ENCODE assay signal across 19 cellular contexts in the genomic region with DNA sequence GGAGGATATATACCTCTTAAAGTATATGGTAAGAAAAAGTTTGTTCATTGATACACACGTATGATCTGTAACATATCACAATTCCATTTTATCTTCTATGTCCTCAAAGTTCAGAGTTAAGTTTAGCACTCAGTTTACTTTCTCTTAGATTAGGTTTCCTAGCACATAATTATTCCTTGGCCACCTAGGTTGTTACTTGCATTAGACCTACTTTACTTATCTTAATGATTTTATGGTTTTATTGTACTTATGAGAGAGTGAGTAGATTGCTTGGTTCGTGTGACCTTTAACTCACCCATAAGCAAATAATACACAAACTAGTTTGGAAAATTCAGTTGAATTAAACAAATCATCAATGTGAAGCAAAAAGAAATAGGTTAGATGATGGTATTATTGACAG. TPM values are rescaled to one million over a fixed set of nuclear protein-coding genes. Genes with fewer than 3 reads are reported as not detected.
DNase-seq lines count a peak whose midpoint lies in the region; ATAC-seq and TF ChIP-seq lines count a peak whose summit lies in the region.
"Had no signal": no experiment of that assay in that cellular context is flagged by ENCODE, and none has a peak within 500 bp of the region (broad histone marks: within the 10 kb centered on the region; RNA-seq: fewer than 3 reads in every experiment).

No MANE protein-coding gene starts in this region.

- ATAC-seq in stimulated activated naive CD8-positive, alpha-beta T cell treated with anti-CD3 and anti-CD28 coated beads, Interleukin-15, amount 100 ng/mL, for 72 hours = no peak
- ATAC-seq in left colon = peak; percentile 95
- ATAC-seq: A549; CD8-positive, alpha-beta T cell; GM12878 had no signal

- peak overlapping the region; percentile 45 for H3K27ac Mint-ChIP-seq in stimulated activated naive CD8-positive, alpha-beta T cell treated with anti-CD3 and anti-CD28 coated beads, Interleukin-15, Interleukin-2, amounts not matched to agents 100 ng/mL and 50 ng/mL, for 24 hours
- no peak overlapping the region for H3K27ac Mint-ChIP-seq in stimulated activated naive CD8-positive, alpha-beta T cell treated with anti-CD3 and anti-CD28 coated beads, Interleukin-15, amount 100 ng/mL, for 72 hours
- peak overlapping the region; percentile 20 for H3K27ac Mint-ChIP-seq in progenitor cell of endocrine pancreas
- H3K27ac Mint-ChIP-seq: B cell; CD4-positive, alpha-beta T cell; CD8-positive, alpha-beta T cell had no signal

- no peaks in the 10 kb centered on the region for H3K4me1 Mint-ChIP-seq in stimulated activated naive CD8-positive, alpha-beta T cell treated with anti-CD3 and anti-CD28 coated beads, Interleukin-15, Interleukin-2, amounts not matched to agents 100 ng/mL and 50 ng/mL, for 24 hours (ENCODE audit: low read depth)
- no peaks in the 10 kb centered on the region for H3K4me1 Mint-ChIP-seq in stimulated activated naive CD8-positive, alpha-beta T cell treated with anti-CD3 and anti-CD28 coated beads, Interleukin-15, amount 100 ng/mL, for 72 hours
- peaks cover 9% of the 10 kb centered on the region for H3K4me1 Mint-ChIP-seq in progenitor cell of endocrine pancreas (ENCODE audit: low read depth)
- H3K4me1 Mint-ChIP-seq: B cell had no signal

- DNase-seq in stimulated activated naive CD8-positive, alpha-beta T cell treated with anti-CD3 and anti-CD28 coated beads, Interleukin-15, amount 100 ng/mL, for 72 hours = no peak
- DNase-seq in left colon (no peak), progenitor cell of endocrine pancreas (ENCODE audit: low spot score, unreplicated experiment) (no peak), NCI-H2081 treated with DMSO at 0.1 percent for 48 hours (lab: John Stamatoyannopoulos, UW) (no peak), NCI-H187 (lab: John Stamatoyannopoulos, UW) (no peak), NCI-H2029 (lab: John Stamatoyannopoulos, UW) (no peak)
- DNase-seq: AML-193; Caco-2; Calu3; CD4-positive, alpha-beta T cell; CD8-positive, alpha-beta T cell; DMS79; DND-41; EL; GDM1 had no signal

- no peak for TF ChIP-seq CTCF in progenitor cell of endocrine pancreas (IDR thresholded peaks at IDR 0.05; ENCODE audit: unreplicated experiment)

- H3K27me3 Mint-ChIP-seq in stimulated activated naive CD8-positive, alpha-beta T cell treated with anti-CD3 and anti-CD28 coated beads, Interleukin-15, Interleukin-2, amounts not matched to agents 100 ng/mL and 50 ng/mL, for 24 hours = no peaks in the 10 kb centered on the region
- H3K27me3 Mint-ChIP-seq in stimulated activated naive CD8-positive, alpha-beta T cell treated with anti-CD3 and anti-CD28 coated beads, Interleukin-15, amount 100 ng/mL, for 72 hours = no peaks in the 10 kb centered on the region
- no peaks in the 10 kb centered on the region for H3K27me3 Mint-ChIP-seq in progenitor cell of endocrine pancreas
- H3K27me3 Mint-ChIP-seq: B cell; CD4-positive, alpha-beta T cell had no signal

- no peaks in the 10 kb centered on the region for H3K36me3 Mint-ChIP-seq in stimulated activated naive CD8-positive, alpha-beta T cell treated with anti-CD3 and anti-CD28 coated beads, Interleukin-15, Interleukin-2, amounts not matched to agents 100 ng/mL and 50 ng/mL, for 24 hours (ENCODE audit: low read depth)
- no peaks in the 10 kb centered on the region for H3K36me3 Mint-ChIP-seq in progenitor cell of endocrine pancreas (ENCODE audit: insufficient read depth)
- H3K36me3 Mint-ChIP-seq: CD8-positive, alpha-beta T cell had no signal

- intact Hi-C loops in left colon (cut with DNase I, micrococcal nuclease) = no loop called here

- H3K9me3 Mint-ChIP-seq in stimulated activated naive CD8-positive, alpha-beta T cell treated with anti-CD3 and anti-CD28 coated beads, Interleukin-15, Interleukin-2, amounts not matched to agents 100 ng/mL and 50 ng/mL, for 24 hours = no peaks in the 10 kb centered on the region
- H3K9me3 Mint-ChIP-seq in stimulated activated naive CD8-positive, alpha-beta T cell treated with anti-CD3 and anti-CD28 coated beads, Interleukin-15, amount 100 ng/mL, for 72 hours = no peaks in the 10 kb centered on the region
- H3K9me3 Mint-ChIP-seq in progenitor cell of endocrine pancreas (ENCODE audit: low read depth) = no peaks in the 10 kb centered on the region
- H3K9me3 Mint-ChIP-seq: CD4-positive, alpha-beta T cell; CD8-positive, alpha-beta T cell had no signal

- H3K4me3 Mint-ChIP-seq in stimulated activated naive CD8-positive, alpha-beta T cell treated with anti-CD3 and anti-CD28 coated beads, Interleukin-15, Interleukin-2, amounts not matched to agents 100 ng/mL and 50 ng/mL, for 24 hours = no peak overlapping the region
- H3K4me3 Mint-ChIP-seq in stimulated activated naive CD8-positive, alpha-beta T cell treated with anti-CD3 and anti-CD28 coated beads, Interleukin-15, amount 100 ng/mL, for 72 hours = no peak overlapping the region
- H3K4me3 Mint-ChIP-seq in progenitor cell of endocrine pancreas (ENCODE audit: low read depth) = no peak overlapping the region
- H3K4me3 Mint-ChIP-seq: B cell; CD4-positive, alpha-beta T cell; CD8-positive, alpha-beta T cell had no signal

RNA-seq across cellular contexts. Expression of a gene that starts 33.9 kb away (rescaled TPM):
- total RNA-seq in left colon (1 to 10 TPM; 2.2 to 5.2 TPM), progenitor cell of endocrine pancreas (19.2 and 19.8 TPM in 2 replicates)

Comparison
In these comparisons a context has a peak if more than half of its experiments do, and no peak if none do; other contexts are left out.
1. H3K27ac Mint-ChIP-seq: peak in stimulated activated naive CD8-positive, alpha-beta T cell treated with anti-CD3 and anti-CD28 coated beads, Interleukin-15, Interleukin-2, amounts not matched to agents 100 ng/mL and 50 ng/mL, for 24 hours (single experiment) and progenitor cell of endocrine pancreas (single experiment); none in stimulated activated naive CD8-positive, alpha-beta T cell treated with anti-CD3 and anti-CD28 coated beads, Interleukin-15, amount 100 ng/mL, for 72 hours (0 of 2).